In the genomic region with DNA sequence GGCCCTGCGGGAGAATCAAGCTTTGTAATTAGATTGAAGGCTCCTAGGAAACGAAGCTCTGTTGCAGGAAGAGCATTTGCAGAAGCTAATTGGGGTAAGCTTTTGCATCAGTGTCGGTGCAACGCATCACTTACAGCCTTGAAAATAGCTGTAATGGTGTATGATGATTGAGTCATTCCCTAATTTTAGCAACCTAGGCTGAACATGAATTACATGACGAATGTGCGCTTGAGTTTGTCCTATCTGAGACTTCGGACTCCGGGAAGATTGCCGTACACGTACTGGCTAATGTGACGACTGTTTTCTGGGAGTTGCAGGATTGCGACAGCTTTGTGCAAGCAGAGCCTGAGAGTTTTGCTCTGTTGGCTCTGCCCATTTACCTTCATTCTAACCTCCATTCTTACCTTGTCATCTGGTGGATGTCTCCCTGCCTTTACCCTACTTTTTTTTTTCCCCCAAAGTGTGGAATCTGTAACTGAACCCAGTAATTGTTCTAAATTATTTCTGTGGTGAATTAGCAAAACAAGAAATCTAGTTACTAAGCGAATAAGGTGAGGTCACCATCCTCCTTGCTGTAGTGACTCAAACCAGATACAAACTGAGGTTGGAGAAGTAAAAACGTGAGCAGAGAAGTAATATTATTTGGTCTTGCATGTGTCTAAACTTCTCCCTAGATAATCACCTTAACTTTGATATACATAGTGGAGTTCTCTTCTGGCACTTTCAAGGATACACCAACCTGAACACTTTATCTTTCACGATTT, we compare ENCODE assay signal across 12 cellular contexts.
DNase-seq lines count a peak whose midpoint lies in the region; ATAC-seq, FAIRE-seq and TF ChIP-seq lines count a peak whose summit lies in the region.
"Had no signal": no experiment of that assay in that cellular context is flagged by ENCODE, and none has a peak within 500 bp of the region (broad histone marks: within the 10 kb centered on the region; RNA-seq: fewer than 3 reads in every experiment).

No MANE protein-coding gene starts in this region.

- H3K4me3 Mint-ChIP-seq in stimulated activated naive B cell treated with anti-CD40 and anti-IgM and Interleukin-4, amounts not matched to agents 10 μg/mL and 1 μg/mL and 100 μg/mL, for 72 hours = no peak overlapping the region
- H3K4me3 Mint-ChIP-seq: activated T-cell treated with anti-CD3 and anti-CD28 coated beads, Interleukin-2, amount 50 U/mL, for 24 hours; dendritic cell treated with granulocyte-macrophage colony-stimulating factor and Interleukin-4, amounts not matched to agents 40 ng/mL and 50 ng/mL, for 4 days had no signal

- H3K27me3 Mint-ChIP-seq in stimulated activated naive B cell treated with anti-CD40 and anti-IgM and Interleukin-4, amounts not matched to agents 10 μg/mL and 1 μg/mL and 100 μg/mL, for 72 hours = peaks cover 0 to 7% of the 10 kb centered on the region in 2 donors
- H3K27me3 Mint-ChIP-seq: dendritic cell treated with granulocyte-macrophage colony-stimulating factor and Interleukin-4, amounts not matched to agents 40 ng/mL and 50 ng/mL, for 4 days had no signal

- no peaks in the 10 kb centered on the region for H3K4me1 Mint-ChIP-seq in stimulated activated naive B cell treated with anti-CD40 and anti-IgM and Interleukin-4, amounts not matched to agents 10 μg/mL and 1 μg/mL and 100 μg/mL, for 72 hours

- BruUV-seq in GM12878 (replicated peaks; lab: Mats Ljungman, UMichigan) = no TSS peak

- DNase-seq in A549 (ENCODE audit: low read depth in 1 of 2, low spot score in 1 of 2) (no peak), M059J (ENCODE audit: low read depth) (peak; percentile 95), GM12878 (ENCODE audit: low read depth, low spot score) (no peak), kidney glomerular epithelial cell (lab: John Stamatoyannopoulos, UW) (peak; percentile 56), midbrain (lab: John Stamatoyannopoulos, UW) (no peak), NCI-H446 treated with DMSO at 0.1 percent for 48 hours (lab: John Stamatoyannopoulos, UW) (no peak), GOT3 (lab: John Stamatoyannopoulos, UW) (no peak)
- DNase-seq in stimulated activated naive B cell treated with anti-CD40 and anti-IgM and Interleukin-4, amounts not matched to agents 10 μg/mL and 1 μg/mL and 100 μg/mL, for 72 hours = no peak
- DNase-seq: activated T-cell treated with anti-CD3 and anti-CD28 coated beads, Interleukin-2, amount 50 U/mL, for 24 hours; T-helper 2 cell had no signal

- H3K9me3 ChIP-seq in A549 (no peaks in the 10 kb centered on the region), GM12878 (replicated peaks; ENCODE audit: control insufficient read depth, insufficient read depth, low read length) (no peaks in the 10 kb centered on the region)

- H3K79me2 ChIP-seq in GM12878 (ENCODE audit: control insufficient read depth, insufficient read depth, low read length) = no peaks in the 10 kb centered on the region

- SMC1A ChIA-PET in GM12878 (lab: Charles Lee; ENCODE audit: uncharacterized antibody, unreplicated experiment) = interaction anchor here (0.6 to 3.3 kb wide), 7 partner anchors 8 to 874 kb away, joined by 3 to 13 read pairs (median 4); no protein-coding TSS in a partner anchor

- TF ChIP-seq CTCF in A549 (IDR thresholded peaks at IDR 0.05) = no peak
- no peak for TF ChIP-seq CTCF in GM12878 (IDR thresholded peaks at IDR 0.05 in 2 of 3, conservative IDR thresholded peaks at IDR 0.05 in 1 of 3; ENCODE audit: control insufficient read depth in 2 of 3, extremely low read depth in 1 of 3, insufficient read depth in 1 of 3, low read depth in 3 of 3, low read length in 3 of 3)

- 86% methylated on average over 15 of the region's 15 CpGs for WGBS in A549 (ENCODE audit: missing lambda C conversion rate)
- 52% methylated on average over 15 of the region's 15 CpGs for WGBS in GM12878 (ENCODE audit: insufficient coverage, insufficient replicate concordance, low lambda C conversion rate, missing lambda C conversion rate)

- no peak for TF ChIP-seq EP300 in A549 (IDR thresholded peaks at IDR 0.05)
- no peak for TF ChIP-seq EP300 in GM12878 (IDR thresholded peaks at IDR 0.05; ENCODE audit: borderline replicate concordance in 1 of 2, control insufficient read depth in 1 of 2, low read depth in 2 of 2, low read length in 2 of 2)

- intact Hi-C loops in GM12878 (cut with micrococcal nuclease; ENCODE audit: unreplicated experiment) = loop anchor here (10.0 kb wide), 1 partner anchor 1514 kb away; no protein-coding TSS in a partner anchor

- CTCF ChIA-PET in A549 (lab: Yijun Ruan, JAX) = interaction anchor here (0.7 to 1.2 kb wide), 3 partner anchors 20 to 675 kb away, joined by 3 to 5 read pairs (median 3); no protein-coding TSS in a partner anchor
- CTCF ChIA-PET in GM12878 (lab: Yijun Ruan, JAX) = interaction anchor here (1.0 to 1.1 kb wide), 2 partner anchors 393 to 507 kb away, joined by 3 read pairs; no protein-coding TSS in a partner anchor

- no peak overlapping the region for H3K4me3 ChIP-seq in A549
- H3K4me3 ChIP-seq in GM12878 = no peak overlapping the region

- ATAC-seq in A549 (no peak), GM12878 (no peak)
- ATAC-seq in stimulated activated naive B cell treated with anti-CD40 and anti-IgM and Interleukin-4, amounts not matched to agents 10 μg/mL and 1 μg/mL and 100 μg/mL, for 72 hours (replicated peaks) = no peak
- ATAC-seq: sciatic nerve had no signal

- H3K36me3 Mint-ChIP-seq in stimulated activated naive B cell treated with anti-CD40 and anti-IgM and Interleukin-4, amounts not matched to agents 10 μg/mL and 1 μg/mL and 100 μg/mL, for 72 hours = no peaks in the 10 kb centered on the region

- no peak for FAIRE-seq in A549 (lab: Jason Lieb, UNC)
- no peak for FAIRE-seq in GM12878 (lab: Jason Lieb, UNC)

- TF ChIP-seq POLR2A in A549 (IDR thresholded peaks at IDR 0.05; ENCODE audit: low read length) (no peak), GM12878 (IDR thresholded peaks at IDR 0.05; ENCODE audit: low read depth, low read length) (no peak)

- H4K20me1 ChIP-seq in GM12878 (ENCODE audit: control insufficient read depth, insufficient read depth) = no peaks in the 10 kb centered on the region

- H3K4me2 ChIP-seq in A549 = no peak overlapping the region; the same call in 2 of the 3 replicates
- no peak overlapping the region for H3K4me2 ChIP-seq in GM12878 (ENCODE audit: control insufficient read depth, insufficient read depth)

- RAD21 ChIA-PET in GM12878 (lab: Charles Lee; ENCODE audit: unreplicated experiment) = interaction anchor here (0.7 kb wide), 1 partner anchor 695 kb away, joined by 3 read pairs; no protein-coding TSS in a partner anchor

- H2AFZ ChIP-seq in GM12878 (ENCODE audit: control insufficient read depth, low read depth, low read length) = no peak overlapping the region

- in situ Hi-C loops in GM12878 (cut with MboI) = no loop called here

- H3K27ac Mint-ChIP-seq in stimulated activated naive B cell treated with anti-CD40 and anti-IgM and Interleukin-4, amounts not matched to agents 10 μg/mL and 1 μg/mL and 100 μg/mL, for 72 hours = no peak overlapping the region
- H3K27ac Mint-ChIP-seq: activated T-cell treated with anti-CD3 and anti-CD28 coated beads, Interleukin-2, amount 50 U/mL, for 24 hours; dendritic cell treated with granulocyte-macrophage colony-stimulating factor and Interleukin-4, amounts not matched to agents 40 ng/mL and 50 ng/mL, for 4 days had no signal

- no peak for TF ChIP-seq RAD21 in A549 (conservative IDR thresholded peaks at IDR 0.05 in 1 of 2, IDR thresholded peaks at IDR 0.05 in 1 of 2)
- TF ChIP-seq RAD21 in GM12878 (IDR thresholded peaks at IDR 0.05; ENCODE audit: insufficient read depth, low read depth, low read length) = no peak

- peaks cover 21% of the 10 kb centered on the region; the same call in 2 of the 3 replicates for H3K4me1 ChIP-seq in A549
- H3K4me1 ChIP-seq in GM12878 (ENCODE audit: control insufficient read depth, insufficient read depth, low read length) = no peaks in the 10 kb centered on the region

- H3K9ac ChIP-seq in GM12878 (ENCODE audit: control insufficient read depth, insufficient read depth, low read length) = no peak overlapping the region

- H3K27me3 ChIP-seq in GM12878 (replicated peaks in 1 of 2; ENCODE audit: control insufficient read depth in 2 of 2, insufficient read depth in 2 of 2, low read length in 1 of 2) = no peaks in the 10 kb centered on the region

- POLR2A ChIA-PET in A549 (lab: Yijun Ruan, JAX) = no interaction called here
- POLR2A ChIA-PET in GM12878 (lab: Charles Lee) = no interaction called here

- H3K9me3 Mint-ChIP-seq in stimulated activated naive B cell treated with anti-CD40 and anti-IgM and Interleukin-4, amounts not matched to agents 10 μg/mL and 1 μg/mL and 100 μg/mL, for 72 hours = peaks cover 0 to 1% of the 10 kb centered on the region in 2 donors
- H3K9me3 Mint-ChIP-seq: activated T-cell treated with anti-CD3 and anti-CD28 coated beads, Interleukin-2, amount 50 U/mL, for 24 hours; dendritic cell treated with granulocyte-macrophage colony-stimulating factor and Interleukin-4, amounts not matched to agents 40 ng/mL and 50 ng/mL, for 4 days had no signal

- peak overlapping the region; percentile 17 to 57; a peak in 3 of 6 replicates for H3K27ac ChIP-seq in A549
- H3K27ac ChIP-seq in GM12878 (ENCODE audit: control insufficient read depth, insufficient read depth) = no peak overlapping the region

- no peaks in the 10 kb centered on the region for H3K36me3 ChIP-seq in GM12878 (ENCODE audit: control insufficient read depth in 2 of 2, insufficient read depth in 2 of 2, low read length in 1 of 2)

TF ChIP-seq in A549, 52 proteins besides CTCF, POLR2A, EP300 and RAD21 (continues in another document):
- TF ChIP-seq RCOR1 (IDR thresholded peaks at IDR 0.05; ENCODE audit: low read depth, low read length) = no peak
- no peak for TF ChIP-seq TP53 (CRISPR knock-in tag; IDR thresholded peaks at IDR 0.05)
- no peak for TF ChIP-seq RNF2 (IDR thresholded peaks at IDR 0.05; ENCODE audit: borderline replicate concordance, low read depth)
- TF ChIP-seq PHF8 (IDR thresholded peaks at IDR 0.05; ENCODE audit: borderline replicate concordance, low read depth) = no peak
- TF ChIP-seq NPAS2 (CRISPR knock-in tag; IDR thresholded peaks at IDR 0.05; ENCODE audit: borderline replicate concordance) = no peak
- TF ChIP-seq HOXB13 (CRISPR knock-in tag; IDR thresholded peaks at IDR 0.05; ENCODE audit: low read depth) = no peak

TF ChIP-seq in GM12878, 131 proteins besides CTCF, POLR2A, EP300 and RAD21 (continues in another document):
- TF ChIP-seq TCF7 (IDR thresholded peaks at IDR 0.05; ENCODE audit: borderline replicate concordance) = no peak
- TF ChIP-seq BHLHE40 (IDR thresholded peaks at IDR 0.05; ENCODE audit: borderline replicate concordance in 1 of 2, low read depth in 2 of 2, low read length in 1 of 2) = 0 out of 4 replicates have a peak, but pooled peaks of 1 of the 2 experiments have one; percentile 19
- TF ChIP-seq RUNX3 (IDR thresholded peaks at IDR 0.05; ENCODE audit: low read length) = peak; percentile 40; the same call in 1 of the 2 replicates

Comparison
In these comparisons a context has a peak if more than half of its experiments do, and no peak if none do; other contexts are left out.
1. DNase-seq: peak in M059J (single experiment) and kidney glomerular epithelial cell (single experiment); none in A549 (0 of 2), GM12878 (single experiment), midbrain (single experiment), NCI-H446 treated with DMSO at 0.1 percent for 48 hours (single experiment), GOT3 (single experiment) and stimulated activated naive B cell treated with anti-CD40 and anti-IgM and Interleukin-4, amounts not matched to agents 10 μg/mL and 1 μg/mL and 100 μg/mL, for 72 hours (single experiment).